ENCODE assay signal across 1 cellular context in genomic region chr9:130866474-130866965, GRCh38.
A peak's percentile ranks its signal among the peaks of the same experiment; 100 is the strongest.
TF ChIP-seq lines count a peak whose summit lies in the region.

No MANE protein-coding gene starts in this region.

TF ChIP-seq in HepG2, 621 proteins besides CTCF, POLR2A, EP300 and RAD21 (continued from another document):
- TF ChIP-seq ZNF557 (CRISPR knock-in tag; IDR thresholded peaks at IDR 0.05), result no peak
- TF ChIP-seq CCAR2 (optimal IDR thresholded peaks at IDR 0.05; ENCODE audit: low read depth, low read length), result no peak
- no peak for TF ChIP-seq ZUFSP (CRISPR knock-in tag; IDR thresholded peaks at IDR 0.05; ENCODE audit: borderline replicate concordance)
- peak; percentile 60; the same call in 1 of the 2 replicates for TF ChIP-seq ZNF644 (CRISPR knock-in tag; IDR thresholded peaks at IDR 0.05; ENCODE audit: low read depth)
- TF ChIP-seq SALL1 (CRISPR knock-in tag; IDR thresholded peaks at IDR 0.05), result 0 out of 2 replicates have a peak, but pooled peaks have one; percentile 25
- TF ChIP-seq ZSCAN25 (CRISPR knock-in tag; IDR thresholded peaks at IDR 0.05), result 0 out of 2 replicates have a peak, but pooled peaks have one; percentile 34
- peak; percentile 71 for TF ChIP-seq STAG1 (CRISPR knock-in tag; IDR thresholded peaks at IDR 0.05)
- TF ChIP-seq ZFY (CRISPR knock-in tag; IDR thresholded peaks at IDR 0.05), result peak; percentile 25; the same call in 1 of the 2 replicates
- TF ChIP-seq ZMYM4 (CRISPR knock-in tag; IDR thresholded peaks at IDR 0.05), result peak; percentile 47; the same call in 1 of the 2 replicates
- no peak for TF ChIP-seq ZNF672 (CRISPR knock-in tag; IDR thresholded peaks at IDR 0.05)
- TF ChIP-seq NFYC (CRISPR knock-in tag; IDR thresholded peaks at IDR 0.05), result no peak
- peak; percentile 37; the same call in 1 of the 2 replicates for TF ChIP-seq THAP11 (CRISPR knock-in tag; IDR thresholded peaks at IDR 0.05)
- TF ChIP-seq SSRP1 (CRISPR knock-in tag; IDR thresholded peaks at IDR 0.05), result no peak
- TF ChIP-seq SNAPC2 (CRISPR knock-in tag; IDR thresholded peaks at IDR 0.05), result no peak
- TF ChIP-seq ZNF451 (CRISPR knock-in tag; IDR thresholded peaks at IDR 0.05), result no peak
- TF ChIP-seq ZNF383 (CRISPR knock-in tag; IDR thresholded peaks at IDR 0.05; ENCODE audit: borderline replicate concordance), result no peak
- peak; percentile 31; the same call in 1 of the 2 replicates for TF ChIP-seq RFXAP (CRISPR knock-in tag; IDR thresholded peaks at IDR 0.05; ENCODE audit: borderline replicate concordance)
- 0 out of 2 replicates have a peak, but pooled peaks have one; percentile 38 for TF ChIP-seq ZNF501 (CRISPR knock-in tag; IDR thresholded peaks at IDR 0.05)
- TF ChIP-seq HOMEZ (CRISPR knock-in tag; IDR thresholded peaks at IDR 0.05; ENCODE audit: low read depth), result peak; percentile 36; the same call in 1 of the 2 replicates
- no peak for TF ChIP-seq KLF6 (CRISPR knock-in tag; IDR thresholded peaks at IDR 0.05)
- TF ChIP-seq SMC3 (IDR thresholded peaks at IDR 0.05; ENCODE audit: low read length), result peak; percentile 87
- TF ChIP-seq MXD4 (CRISPR knock-in tag; IDR thresholded peaks at IDR 0.05), result no peak
- no peak for TF ChIP-seq ZNF335 (CRISPR knock-in tag; IDR thresholded peaks at IDR 0.05)
- no peak for TF ChIP-seq ZFP91 (CRISPR knock-in tag; IDR thresholded peaks at IDR 0.05; ENCODE audit: borderline replicate concordance)
- peak; percentile 60 to 64; a peak in 2 of 4 replicates for TF ChIP-seq HMGXB4 (CRISPR knock-in tag; IDR thresholded peaks at IDR 0.05; ENCODE audit: borderline replicate concordance in 1 of 2, low read depth in 1 of 2)
- TF ChIP-seq TSC22D2 (CRISPR knock-in tag; IDR thresholded peaks at IDR 0.05; ENCODE audit: borderline replicate concordance), result 0 out of 2 replicates have a peak, but pooled peaks have one; percentile 34
- TF ChIP-seq, protein P1, sequence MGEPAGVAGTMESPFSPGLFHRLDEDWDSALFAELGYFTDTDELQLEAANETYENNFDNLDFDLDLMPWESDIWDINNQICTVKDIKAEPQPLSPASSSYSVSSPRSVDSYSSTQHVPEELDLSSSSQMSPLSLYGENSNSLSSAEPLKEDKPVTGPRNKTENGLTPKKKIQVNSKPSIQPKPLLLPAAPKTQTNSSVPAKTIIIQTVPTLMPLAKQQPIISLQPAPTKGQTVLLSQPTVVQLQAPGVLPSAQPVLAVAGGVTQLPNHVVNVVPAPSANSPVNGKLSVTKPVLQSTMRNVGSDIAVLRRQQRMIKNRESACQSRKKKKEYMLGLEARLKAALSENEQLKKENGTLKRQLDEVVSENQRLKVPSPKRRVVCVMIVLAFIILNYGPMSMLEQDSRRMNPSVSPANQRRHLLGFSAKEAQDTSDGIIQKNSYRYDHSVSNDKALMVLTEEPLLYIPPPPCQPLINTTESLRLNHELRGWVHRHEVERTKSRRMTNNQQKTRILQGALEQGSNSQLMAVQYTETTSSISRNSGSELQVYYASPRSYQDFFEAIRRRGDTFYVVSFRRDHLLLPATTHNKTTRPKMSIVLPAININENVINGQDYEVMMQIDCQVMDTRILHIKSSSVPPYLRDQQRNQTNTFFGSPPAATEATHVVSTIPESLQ (CRISPR knock-in tag; conservative IDR thresholded peaks at IDR 0.05), result no peak
- TF ChIP-seq KAT8 (CRISPR knock-in tag; IDR thresholded peaks at IDR 0.05), result no peak
- TF ChIP-seq HES4 (CRISPR knock-in tag; IDR thresholded peaks at IDR 0.05; ENCODE audit: borderline replicate concordance), result no peak
- 0 out of 2 replicates have a peak, but pooled peaks have one; percentile 13 for TF ChIP-seq MIXL1 (CRISPR knock-in tag; IDR thresholded peaks at IDR 0.05)
- 0 out of 2 replicates have a peak, but pooled peaks have one; percentile 25 for TF ChIP-seq GMEB1 (CRISPR knock-in tag; IDR thresholded peaks at IDR 0.05; ENCODE audit: borderline replicate concordance)
- TF ChIP-seq, protein P2, sequence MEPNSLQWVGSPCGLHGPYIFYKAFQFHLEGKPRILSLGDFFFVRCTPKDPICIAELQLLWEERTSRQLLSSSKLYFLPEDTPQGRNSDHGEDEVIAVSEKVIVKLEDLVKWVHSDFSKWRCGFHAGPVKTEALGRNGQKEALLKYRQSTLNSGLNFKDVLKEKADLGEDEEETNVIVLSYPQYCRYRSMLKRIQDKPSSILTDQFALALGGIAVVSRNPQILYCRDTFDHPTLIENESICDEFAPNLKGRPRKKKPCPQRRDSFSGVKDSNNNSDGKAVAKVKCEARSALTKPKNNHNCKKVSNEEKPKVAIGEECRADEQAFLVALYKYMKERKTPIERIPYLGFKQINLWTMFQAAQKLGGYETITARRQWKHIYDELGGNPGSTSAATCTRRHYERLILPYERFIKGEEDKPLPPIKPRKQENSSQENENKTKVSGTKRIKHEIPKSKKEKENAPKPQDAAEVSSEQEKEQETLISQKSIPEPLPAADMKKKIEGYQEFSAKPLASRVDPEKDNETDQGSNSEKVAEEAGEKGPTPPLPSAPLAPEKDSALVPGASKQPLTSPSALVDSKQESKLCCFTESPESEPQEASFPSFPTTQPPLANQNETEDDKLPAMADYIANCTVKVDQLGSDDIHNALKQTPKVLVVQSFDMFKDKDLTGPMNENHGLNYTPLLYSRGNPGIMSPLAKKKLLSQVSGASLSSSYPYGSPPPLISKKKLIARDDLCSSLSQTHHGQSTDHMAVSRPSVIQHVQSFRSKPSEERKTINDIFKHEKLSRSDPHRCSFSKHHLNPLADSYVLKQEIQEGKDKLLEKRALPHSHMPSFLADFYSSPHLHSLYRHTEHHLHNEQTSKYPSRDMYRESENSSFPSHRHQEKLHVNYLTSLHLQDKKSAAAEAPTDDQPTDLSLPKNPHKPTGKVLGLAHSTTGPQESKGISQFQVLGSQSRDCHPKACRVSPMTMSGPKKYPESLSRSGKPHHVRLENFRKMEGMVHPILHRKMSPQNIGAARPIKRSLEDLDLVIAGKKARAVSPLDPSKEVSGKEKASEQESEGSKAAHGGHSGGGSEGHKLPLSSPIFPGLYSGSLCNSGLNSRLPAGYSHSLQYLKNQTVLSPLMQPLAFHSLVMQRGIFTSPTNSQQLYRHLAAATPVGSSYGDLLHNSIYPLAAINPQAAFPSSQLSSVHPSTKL (CRISPR knock-in tag; IDR thresholded peaks at IDR 0.05), result peak; percentile 30; the same call in 1 of the 2 replicates
- TF ChIP-seq ZNF713 (CRISPR knock-in tag; IDR thresholded peaks at IDR 0.05), result no peak
- no peak for TF ChIP-seq STAT5B (CRISPR knock-in tag; IDR thresholded peaks at IDR 0.05)
- TF ChIP-seq CREB1 (IDR thresholded peaks at IDR 0.05), result no peak
- 0 out of 2 replicates have a peak, but pooled peaks have one; percentile 17 for TF ChIP-seq CREB1 (CRISPR knock-in tag; IDR thresholded peaks at IDR 0.05)
- TF ChIP-seq ZNF749 (CRISPR knock-in tag; IDR thresholded peaks at IDR 0.05; ENCODE audit: borderline replicate concordance), result no peak
